Comparison of ENCODE assay signal across 1 cellular context in genomic region chr15:82212201-82212600, GRCh38. TPM values are rescaled to one million over a fixed set of nuclear protein-coding genes. Genes with fewer than 3 reads are reported as not detected.
"Had no signal": no experiment of that assay in that cellular context is flagged by ENCODE, and none has a peak within 500 bp of the region (broad histone marks: within the 10 kb centered on the region; RNA-seq: fewer than 3 reads in every experiment).

No MANE protein-coding gene starts in this region.

RNA-seq across cellular contexts. Expression of gene SAXO2, which starts 50.4 kb away (rescaled TPM):
- total RNA-seq: ascending aorta had no signal
